In the genomic region with DNA sequence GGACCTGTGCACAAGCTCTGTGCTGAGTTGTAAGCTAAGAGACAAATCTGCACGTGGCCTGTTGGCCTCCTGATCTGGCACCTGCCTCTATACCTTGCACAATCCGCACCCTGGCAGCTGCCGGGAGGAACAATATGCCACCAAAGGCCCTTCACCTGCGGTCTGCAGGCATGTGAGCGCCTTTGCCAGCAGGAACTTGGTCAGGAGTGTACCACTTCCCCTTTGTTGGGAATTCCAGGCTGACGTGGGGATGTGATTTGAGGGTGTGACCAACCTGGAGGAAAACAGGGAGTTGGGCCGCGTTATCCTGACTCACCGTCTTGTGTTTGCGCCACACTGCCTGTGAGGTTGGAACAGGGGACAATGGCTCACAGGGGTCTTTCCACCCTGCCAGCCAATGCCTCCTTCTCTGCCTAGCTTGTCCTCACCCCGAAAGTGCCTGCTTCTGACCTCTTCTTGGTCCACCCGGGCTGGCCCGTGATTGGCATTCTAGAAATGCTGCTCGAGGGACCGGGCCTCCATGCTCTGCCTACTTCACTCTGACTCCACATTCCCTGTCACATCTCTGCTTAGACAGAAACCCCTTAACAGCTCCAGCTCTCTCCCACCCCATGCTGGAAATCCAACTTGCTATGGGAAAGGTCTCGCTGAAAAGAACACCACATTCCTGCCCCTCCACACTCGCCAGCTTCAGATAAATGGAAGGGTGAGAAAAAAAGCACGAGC, we compare ENCODE assay signal across 16 cellular contexts.
DNase-seq lines count a peak whose midpoint lies in the region; ATAC-seq and TF ChIP-seq lines count a peak whose summit lies in the region.
"Had no signal": no experiment of that assay in that cellular context is flagged by ENCODE, and none has a peak within 500 bp of the region (broad histone marks: within the 10 kb centered on the region; RNA-seq: fewer than 3 reads in every experiment).

No MANE protein-coding gene starts in this region.

- no peaks in the 10 kb centered on the region for H3K27me3 ChIP-seq in gastrocnemius medialis
- H3K27me3 ChIP-seq in ascending aorta = no peaks in the 10 kb centered on the region

- H3K36me3 ChIP-seq in gastrocnemius medialis (no peaks in the 10 kb centered on the region), ascending aorta (no peaks in the 10 kb centered on the region)
- H3K36me3 ChIP-seq: WERI-Rb-1 had no signal

- no peaks in the 10 kb centered on the region for H3K9me3 ChIP-seq in gastrocnemius medialis
- no peaks in the 10 kb centered on the region for H3K9me3 ChIP-seq in ascending aorta
- H3K9me3 ChIP-seq: SK-N-SH had no signal

- peak; percentile 87 for DNase-seq in Daoy (ENCODE audit: low read depth)
- DNase-seq in NCI-H774 (lab: John Stamatoyannopoulos, UW) = peak; percentile 28
- peak; percentile 3 to 34 for DNase-seq in gastrocnemius medialis
- DNase-seq in ascending aorta (ENCODE audit: low spot score in 2 of 2) = no peak
- no peak for DNase-seq in activated effector memory CD4-positive, alpha-beta T cell treated with Interleukin-2 at 50 U/mL for 16 hours
- DNase-seq in activated T-cell treated with anti-CD3 and anti-CD28 coated beads for 4 hours = no peak
- no peak for DNase-seq in COR-L47 (lab: John Stamatoyannopoulos, UW)
- DNase-seq: activated naive CD4-positive, alpha-beta T cell treated with anti-CD3 and anti-CD28 coated beads, Interleukin-2, amount 10 ng/mL, durations not matched to agents 7 days and 5 days; C1 segment of cervical spinal cord; kidney; naive thymus-derived CD8-positive, alpha-beta T cell; NCI-H187; SK-N-SH; stimulated activated CD4-positive, alpha-beta T cell treated with anti-CD3 and anti-CD28 coated beads, Interleukin-4, amount 100 ng/mL, for 1 hour; WERI-Rb-1 had no signal

- TF ChIP-seq CTCF in gastrocnemius medialis (IDR thresholded peaks at IDR 0.05 in 4 of 5, conservative IDR thresholded peaks at IDR 0.05 in 1 of 5) (no peak), ascending aorta (IDR thresholded peaks at IDR 0.05) (no peak)

- no peaks in the 10 kb centered on the region for H3K4me1 ChIP-seq in gastrocnemius medialis
- H3K4me1 ChIP-seq in ascending aorta = no peaks in the 10 kb centered on the region

- H3K27ac ChIP-seq in gastrocnemius medialis = no peak overlapping the region
- H3K27ac ChIP-seq in ascending aorta = no peak overlapping the region
- H3K27ac ChIP-seq: WERI-Rb-1 had no signal

- in situ Hi-C loops in gastrocnemius medialis (cut with MboI; ENCODE audit: low sequenced_read_pairs in 4 of 4) = no loop called here

- H3K4me3 ChIP-seq in gastrocnemius medialis = no peak overlapping the region
- no peak overlapping the region for H3K4me3 ChIP-seq in ascending aorta

- peak; percentile 87 for ATAC-seq in esophagus mucosa
- peak in 1 of 2 donors; percentile 39 for ATAC-seq in gastrocnemius medialis
- ATAC-seq: naive thymus-derived CD8-positive, alpha-beta T cell had no signal

- intact Hi-C loops in gastrocnemius medialis (cut with DNase I; ENCODE audit: low total_unique reads) = no loop called here
- intact Hi-C loops in ascending aorta (cut with DNase I) = no loop called here

- no peak for TF ChIP-seq POLR2A in gastrocnemius medialis (IDR thresholded peaks at IDR 0.05)

Comparison
In these comparisons a context has a peak if more than half of its experiments do, and no peak if none do; other contexts are left out.
1. DNase-seq: peak in Daoy (single experiment), NCI-H774 (single experiment) and gastrocnemius medialis (2 of 2); none in ascending aorta (0 of 2), activated effector memory CD4-positive, alpha-beta T cell treated with Interleukin-2 at 50 U/mL for 16 hours (single experiment), activated T-cell treated with anti-CD3 and anti-CD28 coated beads for 4 hours (single experiment) and COR-L47 (single experiment).